ENCODE assay signal across 9 cellular contexts in the genomic region with DNA sequence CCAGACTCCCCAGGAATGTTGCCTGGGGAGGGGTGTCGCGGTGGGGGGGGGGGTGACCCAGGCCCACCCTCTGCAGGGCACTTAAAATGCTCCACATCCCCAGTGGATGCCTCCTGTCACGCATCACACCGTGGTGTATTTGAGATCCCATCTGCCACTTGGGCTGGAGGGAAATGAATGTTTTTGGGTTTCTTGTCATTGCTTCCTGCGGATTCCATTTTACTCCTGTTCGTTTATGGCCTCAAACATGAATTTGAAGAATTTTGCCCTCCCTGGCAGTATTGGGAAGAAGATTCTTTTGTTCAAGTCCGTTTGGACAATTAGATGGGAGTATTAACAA. TPM values are rescaled to one million over a fixed set of nuclear protein-coding genes. Genes with fewer than 3 reads are reported as not detected.
DNase-seq lines count a peak whose midpoint lies in the region; ATAC-seq and TF ChIP-seq lines count a peak whose summit lies in the region.
"Had no signal": no experiment of that assay in that cellular context is flagged by ENCODE, and none has a peak within 500 bp of the region (broad histone marks: within the 10 kb centered on the region; RNA-seq: fewer than 3 reads in every experiment).

No MANE protein-coding gene starts in this region.

- H3K27ac ChIP-seq in Panc1 (ENCODE audit: low read length) (peak overlapping the region; percentile 84), esophagus squamous epithelium (peak overlapping the region; percentile 42 to 81 (median 75)), prostate gland (peak overlapping the region; percentile 35 to 41)

- H3K4me3 Mint-ChIP-seq in CD14-positive monocyte: peak overlapping the region; percentile 66 to 88

- TF ChIP-seq CTCF in CD14-positive monocyte (IDR thresholded peaks at IDR 0.05): no peak
- TF ChIP-seq CTCF in Panc1 (IDR thresholded peaks at IDR 0.05): no peak
- TF ChIP-seq CTCF in esophagus squamous epithelium (IDR thresholded peaks at IDR 0.05): no peak
- no peak for TF ChIP-seq CTCF in prostate gland (IDR thresholded peaks at IDR 0.05)

- H3K27me3 Mint-ChIP-seq in CD14-positive monocyte (ENCODE audit: low read depth in 3 of 3): peaks cover 0 to 3% (median 0%) of the 10 kb centered on the region in 3 donors

- no peak overlapping the region for H3K27ac Mint-ChIP-seq in CD14-positive monocyte

- H3K9me3 ChIP-seq in Panc1 (ENCODE audit: control insufficient read depth, insufficient read depth, low read depth, low read length) (no peaks in the 10 kb centered on the region), esophagus squamous epithelium (no peaks in the 10 kb centered on the region), prostate gland (no peaks in the 10 kb centered on the region)

- WGBS in esophagus squamous epithelium, 2 donors: 19 to 20% methylated on average over 5 to 7 of the region's 7 CpGs
- WGBS in prostate gland: 14% methylated on average over 7 of the region's 7 CpGs

- TF ChIP-seq POLR2A in esophagus squamous epithelium (IDR thresholded peaks at IDR 0.05) (no peak), prostate gland (IDR thresholded peaks at IDR 0.05) (no peak)

- CTCF ChIA-PET in Panc1 (lab: Charles Lee): no interaction called here

- H3K4me1 Mint-ChIP-seq in CD14-positive monocyte: peaks cover 16% of the 10 kb centered on the region

- POLR2A ChIA-PET in Panc1 (lab: Charles Lee): no interaction called here

- ATAC-seq in GM21515 (IDR thresholded peaks at IDR 0.05; ENCODE audit: unreplicated experiment) (peak; percentile 2), Panc1 (peak; percentile 16)

- in situ Hi-C loops in Panc1 (cut with HindIII; ENCODE audit: low pct_unique_long_range_greater_than_20kb, low sequenced_read_pairs): no loop called here

- H3K36me3 Mint-ChIP-seq in CD14-positive monocyte: peaks cover 5 to 6% of the 10 kb centered on the region in 2 donors

- no peak for DNase-seq in CD14-positive monocyte (ENCODE audit: low spot score)
- DNase-seq in Panc1 (ENCODE audit: low read depth, low spot score): no peak
- no peak for DNase-seq in esophagus squamous epithelium (lab: John Stamatoyannopoulos, UW)
- DNase-seq in prostate gland (ENCODE audit: low spot score): no peak
- DNase-seq in HuH-7.5 (ENCODE audit: low spot score): no peak
- DNase-seq in NCI-H2196 (lab: John Stamatoyannopoulos, UW; ENCODE audit: unreplicated experiment): no peak
- DNase-seq in activated CD4-positive, alpha-beta T cell treated with anti-CD3 and anti-CD28 coated beads, Interleukin-2, amount 50 U/mL, for 48 hours: no peak

- H3K36me3 ChIP-seq in Panc1 (ENCODE audit: control insufficient read depth, insufficient read depth, low read length) (no peaks in the 10 kb centered on the region), esophagus squamous epithelium (no peaks in the 10 kb centered on the region), prostate gland (no peaks in the 10 kb centered on the region)

- H3K4me1 ChIP-seq in Panc1 (ENCODE audit: control insufficient read depth, insufficient read depth, low read length) (peaks cover 11% of the 10 kb centered on the region; the same call in 1 of the 2 replicates), esophagus squamous epithelium (peaks cover 10 to 31% (median 19%) of the 10 kb centered on the region in 3 donors), prostate gland (replicated peaks) (no peaks in the 10 kb centered on the region)

- H3K27me3 ChIP-seq in Panc1 (ENCODE audit: control insufficient read depth, insufficient read depth, low read length): no peaks in the 10 kb centered on the region
- no peaks in the 10 kb centered on the region for H3K27me3 ChIP-seq in esophagus squamous epithelium
- no peaks in the 10 kb centered on the region for H3K27me3 ChIP-seq in prostate gland (replicated peaks; ENCODE audit: insufficient read depth)

- peaks cover 0 to 3% (median 0%) of the 10 kb centered on the region in 7 donors for H3K9me3 Mint-ChIP-seq in CD14-positive monocyte

- H3K4me3 ChIP-seq in Panc1 (ENCODE audit: low read depth in 2 of 2, low read length in 2 of 2): peak overlapping the region; percentile 59 to 83
- peak overlapping the region; percentile 55 to 68 (median 63) for H3K4me3 ChIP-seq in esophagus squamous epithelium
- peak overlapping the region; percentile 54 to 70 for H3K4me3 ChIP-seq in prostate gland

- intact Hi-C loops in CD14-positive monocyte (cut with micrococcal nuclease) (no loop called here), Panc1 (cut with micrococcal nuclease; ENCODE audit: unreplicated experiment) (no loop called here), esophagus squamous epithelium (cut with DNase I) (no loop called here), prostate gland (cut with DNase I) (no loop called here)

- BruUV-seq in Panc1 (replicated peaks; lab: Mats Ljungman, UMichigan): no TSS peak

RNA-seq across cellular contexts. Expression of a gene that starts 0.5 kb away (rescaled TPM):
- polyA plus RNA-seq in CD14-positive monocyte: not detected
- total RNA-seq in Panc1 (2021; ENCODE audit: unreplicated experiment): 9.6 TPM
- polyA plus RNA-seq in Panc1 (2012; ENCODE audit: insufficient read length): 11.8 TPM
- 1 to 10 TPM in 2 of 4 donors, under 1 TPM in 1, not detected in 1; 0.30 to 1.9 (median 1.6) TPM for total RNA-seq in esophagus squamous epithelium
- total RNA-seq in prostate gland: 1 to 10 TPM; 4.1 to 4.2 TPM

RNA-seq across cellular contexts. Expression of a gene that starts 38.2 kb away (rescaled TPM):
- polyA plus RNA-seq in CD14-positive monocyte: not detected
- total RNA-seq in Panc1 (2021; ENCODE audit: unreplicated experiment): not detected
- polyA plus RNA-seq in Panc1 (2012; ENCODE audit: insufficient read length): not detected
- total RNA-seq in esophagus squamous epithelium: not detected
- 1 to 10 TPM in 1 of 2 donors, not detected in 1; 4.7 TPM for total RNA-seq in prostate gland
- total RNA-seq: HT1080 had no signal
